ENCODE assay signal across 13 cellular contexts in genomic region chr10:71246591-71247143, GRCh38. TPM values are rescaled to one million over a fixed set of nuclear protein-coding genes. Genes with fewer than 3 reads are reported as not detected.
DNase-seq lines count a peak whose midpoint lies in the region; ATAC-seq and TF ChIP-seq lines count a peak whose summit lies in the region.
"Had no signal": no experiment of that assay in that cellular context is flagged by ENCODE, and none has a peak within 500 bp of the region (broad histone marks: within the 10 kb centered on the region; RNA-seq: fewer than 3 reads in every experiment).

No MANE protein-coding gene starts in this region.

- H2BK15ac ChIP-seq in IMR-90 (ENCODE audit: low read depth, low read length) = no peak overlapping the region; the same call in 2 of the 3 replicates

- H3K27ac ChIP-seq in IMR-90 (ENCODE audit: insufficient read depth, low read length) (no peak overlapping the region), RWPE1 (peak overlapping the region; percentile 98), foreskin keratinocyte (peak overlapping the region; percentile 60)
- H3K27ac ChIP-seq: neutrophil had no signal

- dilution Hi-C loops in IMR-90 (cut with HindIII; ENCODE audit: low sequenced_read_pairs, unreplicated experiment) = no loop called here

- in situ Hi-C loops in IMR-90 (cut with MboI; ENCODE audit: low sequenced_read_pairs) = no loop called here
- in situ Hi-C loops in ACHN (cut with HindIII; ENCODE audit: low pct_ligation_motif_present, low pct_unique_long_range_greater_than_20kb, low sequenced_read_pairs) = no loop called here

- peak overlapping the region; percentile 48 for H2AK9ac ChIP-seq in IMR-90 (replicated peaks; ENCODE audit: low read depth, low read length, poor library complexity)

- H3K36me3 ChIP-seq in IMR-90 (ENCODE audit: control insufficient read depth, insufficient read depth, low read length) = no peaks in the 10 kb centered on the region
- H3K36me3 ChIP-seq: neutrophil had no signal

- no peak overlapping the region for H3K23ac ChIP-seq in IMR-90 (ENCODE audit: low read depth, low read length)

- H3K14ac ChIP-seq in IMR-90 (replicated peaks; ENCODE audit: low read depth, low read length) = 0 out of 2 replicates have a peak overlapping the region, but pooled peaks have one; percentile 1

- intact Hi-C loops in IMR-90 (cut with micrococcal nuclease) = no loop called here

- no peak overlapping the region for H3K56ac ChIP-seq in IMR-90 (ENCODE audit: extremely low read depth, insufficient read depth, low read length)

- H4K91ac ChIP-seq in IMR-90 (ENCODE audit: insufficient read depth, low read depth, low read length) = peak overlapping the region; percentile 49

- peak overlapping the region; percentile 3 for H2AFZ ChIP-seq in IMR-90 (replicated peaks; ENCODE audit: low read length, poor library complexity)

- 100% methylated on average over 1 of the region's 11 CpGs; no CpG with 5 or more reads in 1 of the 2 experiments for WGBS in IMR-90 (ENCODE audit: extremely low coverage in 2 of 2, insufficient read length in 1 of 2), 2 experiments

- H2BK5ac ChIP-seq in IMR-90 (ENCODE audit: low read depth, low read length, poor library complexity, severe bottlenecking) = no peak overlapping the region

- H4K8ac ChIP-seq in IMR-90 (ENCODE audit: low read depth in 2 of 2, low read length in 2 of 2) = peak overlapping the region in 1 of 2 experiments; percentile 40; a peak in 1 of 4 replicates

- no peak overlapping the region for H3K18ac ChIP-seq in IMR-90 (ENCODE audit: low read depth, low read length)

- H3K9me3 ChIP-seq in IMR-90 (ENCODE audit: control insufficient read depth, insufficient read depth, low read length) = no peaks in the 10 kb centered on the region
- H3K9me3 ChIP-seq: neutrophil had no signal

- no peak overlapping the region for H4K5ac ChIP-seq in IMR-90 (ENCODE audit: low read depth, low read length)

- peak overlapping the region; percentile 75 for H2BK120ac ChIP-seq in IMR-90 (ENCODE audit: low read depth, low read length)

- H3K27me3 ChIP-seq in IMR-90 (ENCODE audit: control insufficient read depth, insufficient read depth, low read length) (no peaks in the 10 kb centered on the region), foreskin keratinocyte (no peaks in the 10 kb centered on the region)

- no peak for TF ChIP-seq POLR2A in IMR-90 (IDR thresholded peaks at IDR 0.05; ENCODE audit: low read depth, low read length)

- no peak overlapping the region for H3K4me2 ChIP-seq in IMR-90 (ENCODE audit: low read depth, low read length)

- H3K4ac ChIP-seq in IMR-90 (ENCODE audit: low read depth, low read length) = peak overlapping the region; percentile 99

- H3K4me1 ChIP-seq in IMR-90 (ENCODE audit: control insufficient read depth, insufficient read depth, low read length) (peaks cover 32% of the 10 kb centered on the region), foreskin keratinocyte (peaks cover 21% of the 10 kb centered on the region)

- POLR2A ChIA-PET in IMR-90 (lab: Charles Lee; ENCODE audit: unreplicated experiment) = no interaction called here
- POLR2A ChIA-PET in RWPE1 (lab: Yijun Ruan, JAX; ENCODE audit: low non-redundant PET) = interaction anchor here (1.3 kb wide), 1 partner anchor 14 kb away, joined by 4 read pairs; no protein-coding TSS in a partner anchor

- DNase-seq in IMR-90 (no peak), RWPE1 (ENCODE audit: low spot score) (peak; percentile 100), foreskin keratinocyte (peak; percentile 91 to 95), renal cortical epithelial cell (ENCODE audit: low read depth) (peak; percentile 55), ACHN (no peak)
- no peak for DNase-seq in NK-92 treated with Interleukin-12 subunit alpha and Interleukin-12 subunit beta, amount 100 ng/mL, for 24 hours (lab: John Stamatoyannopoulos, UW)
- DNase-seq: amniotic stem cell; NCI-H2227 treated with DMSO at 0.1 percent for 48 hours; stimulated activated CD4-positive, alpha-beta T cell treated with anti-CD3 and anti-CD28 coated beads, Interleukin-4, amount 100 ng/mL, for 24 hours had no signal

- no TSS peak for BruUV-seq in IMR-90 (replicated peaks; lab: Mats Ljungman, UMichigan)

- H2BK20ac ChIP-seq in IMR-90 (ENCODE audit: low read depth, low read length) = peak overlapping the region; percentile 70; the same call in 1 of the 2 replicates

- peaks cover 26% of the 10 kb centered on the region for H3K9me1 ChIP-seq in IMR-90 (ENCODE audit: insufficient read depth, low read length)

- no peak for ATAC-seq in IMR-90 (ENCODE audit: low read depth)
- ATAC-seq in foreskin keratinocyte = peak; percentile 85
- ATAC-seq in HG02973 (IDR thresholded peaks at IDR 0.05; ENCODE audit: unreplicated experiment) = no peak
- no peak for ATAC-seq in HG02840 (IDR thresholded peaks at IDR 0.05; ENCODE audit: low FRiP score, unreplicated experiment)

- H4K20me1 ChIP-seq in IMR-90 (ENCODE audit: insufficient read depth, low read length) = peaks cover 11% of the 10 kb centered on the region; the same call in 1 of the 2 replicates

- CTCF ChIA-PET in IMR-90 (lab: Yijun Ruan, JAX) = no interaction called here
- CTCF ChIA-PET in RWPE1 (lab: Yijun Ruan, JAX) = interaction anchor here (1.3 to 1.6 kb wide), 2 partner anchors 14 to 30 kb away, joined by 3 to 7 read pairs; no protein-coding TSS in a partner anchor

- peaks cover 0 to 17% of the 10 kb centered on the region in 2 experiments; a peak in 2 of 4 replicates for H3K79me1 ChIP-seq in IMR-90 (ENCODE audit: low read depth in 1 of 2, low read length in 2 of 2)

- H2AK5ac ChIP-seq in IMR-90 (ENCODE audit: low read depth, low read length) = peak overlapping the region; percentile 99; the same call in 1 of the 2 replicates

- H3K4me3 ChIP-seq in IMR-90 (ENCODE audit: insufficient read depth, low read depth, low read length) = no peak overlapping the region

- H3K9ac ChIP-seq in IMR-90 (ENCODE audit: low read depth, low read length) = no peak overlapping the region

- no peak for TF ChIP-seq RAD21 in IMR-90 (IDR thresholded peaks at IDR 0.05; ENCODE audit: low read length)

- TF ChIP-seq CTCF in IMR-90 (conservative IDR thresholded peaks at IDR 0.05; ENCODE audit: low read depth, low read length) (no peak), RWPE1 (conservative IDR thresholded peaks at IDR 0.05; ENCODE audit: low read depth) (no peak), foreskin keratinocyte (conservative IDR thresholded peaks at IDR 0.05) (no peak)

TF ChIP-seq in IMR-90, 13 proteins besides CTCF, POLR2A, EP300 and RAD21:
- TF ChIP-seq MAZ (IDR thresholded peaks at IDR 0.05; ENCODE audit: borderline replicate concordance, low read depth, low read length) = no peak
- no peak for TF ChIP-seq SMC3 (IDR thresholded peaks at IDR 0.05; ENCODE audit: low read depth, low read length)
- no peak for TF ChIP-seq BHLHE40 (IDR thresholded peaks at IDR 0.05; ENCODE audit: low read depth, low read length)
- TF ChIP-seq RFX5 (IDR thresholded peaks at IDR 0.05; ENCODE audit: low read depth, low read length) = no peak
- TF ChIP-seq CEBPB (IDR thresholded peaks at IDR 0.05; ENCODE audit: low read depth, low read length) = no peak
- TF ChIP-seq CHD1 (IDR thresholded peaks at IDR 0.05; ENCODE audit: low read depth, low read length) = no peak
- no peak for TF ChIP-seq NFE2L2 (IDR thresholded peaks at IDR 0.05; ENCODE audit: low read depth, low read length)
- no peak for TF ChIP-seq MXI1 (IDR thresholded peaks at IDR 0.05; ENCODE audit: borderline replicate concordance, low read depth, low read length)
- no peak for TF ChIP-seq USF2 (IDR thresholded peaks at IDR 0.05; ENCODE audit: low read depth, low read length)
- TF ChIP-seq FOS (IDR thresholded peaks at IDR 0.05; ENCODE audit: low read depth, low read length) = no peak
TF ChIP-seq in IMR-90: peak in this region for 0.

RNA-seq across cellular contexts. Expression of gene UNC5B, which starts 34.3 kb away (rescaled TPM):
- 1.4 and 1.6 TPM in 2 replicates for total RNA-seq in IMR-90 (2012; rRNA removed)
- 4.2 and 4.4 TPM in 2 replicates for polyA plus RNA-seq in IMR-90 (2012; rRNA removed)
- 3.2 and 6.3 TPM in 2 replicates for polyA plus RNA-seq in IMR-90 (2012; cell fraction: cytosol; rRNA removed)
- polyA plus RNA-seq in IMR-90 (2012; cell fraction: nucleus; rRNA removed; ENCODE audit: low replicate concordance) = 6.9 and 11.9 TPM in 2 replicates
- 0.67 and 0.75 TPM in 2 replicates for total RNA-seq in foreskin keratinocyte
- polyA plus RNA-seq in foreskin keratinocyte = 0.28 and 0.30 TPM in 2 replicates
- 0.35 and 0.80 TPM in 2 replicates for total RNA-seq in renal cortical epithelial cell
- total RNA-seq: T-helper 1 cell treated with Interleukin-12 subunit alpha and Interleukin-12 subunit beta and Interleukin-4 antibody, amounts not matched to agents 30 ng/mL and 1 ng/mL, for 36 hours had no signal

Comparison
In these comparisons a context has a peak if more than half of its experiments do, and no peak if none do; other contexts are left out.
1. DNase-seq: peak in RWPE1 (single experiment), foreskin keratinocyte (2 of 2) and renal cortical epithelial cell (single experiment); none in IMR-90 (single experiment), ACHN (single experiment) and NK-92 treated with Interleukin-12 subunit alpha and Interleukin-12 subunit beta, amount 100 ng/mL, for 24 hours (single experiment).